In genomic region chr4:91256751-91257150, GRCh38 we compare ENCODE assay signal across 29 cellular contexts.
"Had no signal": no experiment of that assay in that cellular context is flagged by ENCODE, and none has a peak within 500 bp of the region (broad histone marks: within the 10 kb centered on the region; RNA-seq: fewer than 3 reads in every experiment).

No MANE protein-coding gene starts in this region.

- H3K27me3 ChIP-seq: ascending aorta, dorsolateral prefrontal cortex had no signal

- FAIRE-seq: bronchial epithelial cell, frontal cortex had no signal

- H3K27ac Mint-ChIP-seq: activated B cell treated with CpG ODN at 0.5 μM for 24 hours; activated CD4-positive, alpha-beta memory T cell treated with anti-CD3 and anti-CD28 coated beads for 36 hours; activated CD8-positive, alpha-beta memory T cell treated with anti-CD3 and anti-CD28 coated beads, Interleukin-2, amount 10 ng/mL, durations not matched to agents 7 days and 5 days; activated CD8-positive, alpha-beta T cell treated with anti-CD3 and anti-CD28 coated beads, Interleukin-2, amount 10 ng/mL, durations not matched to agents 7 days and 5 days; activated naive CD4-positive, alpha-beta T cell treated with anti-CD3 and anti-CD28 coated beads, Interleukin-2, amount 10 ng/mL, durations not matched to agents 7 days and 5 days; activated naive CD4-positive, alpha-beta T cell treated with anti-CD3 and anti-CD28 coated beads, Interleukin-2, amount 50 U/mL, for 72 hours; activated naive CD8-positive, alpha-beta T cell treated with anti-CD3 and anti-CD28 coated beads, Interleukin-2, amount 10 ng/mL, durations not matched to agents 7 days and 5 days; activated T-cell treated with anti-CD3 and anti-CD28 coated beads, Interleukin-2, amount 50 U/mL, for 72 hours; brain; dendritic cell treated with granulocyte-macrophage colony-stimulating factor and Interleukin-4, amounts not matched to agents 40 ng/mL and 50 ng/mL, for 4 days; endodermal cell had no signal

- ATAC-seq: activated CD4-positive, CD25-positive, alpha-beta regulatory T cell treated with anti-CD3 and anti-CD28 coated beads, Interleukin-2, amount 50 U/mL, for 24 hours; activated CD8-positive, alpha-beta memory T cell treated with anti-CD3 and anti-CD28 coated beads, Interleukin-2, amount 10 ng/mL, durations not matched to agents 7 days and 5 days; activated CD8-positive, alpha-beta T cell treated with anti-CD3 and anti-CD28 coated beads, Interleukin-2, amount 10 ng/mL, durations not matched to agents 7 days and 5 days; activated naive CD4-positive, alpha-beta T cell treated with anti-CD3 and anti-CD28 coated beads, Interleukin-2, amount 50 U/mL, for 72 hours; activated T-cell treated with anti-CD3 and anti-CD28 coated beads, Interleukin-2, amount 50 U/mL, for 72 hours; esophagus mucosa had no signal

- H3K27me3 Mint-ChIP-seq: activated B cell treated with CpG ODN at 0.5 μM for 24 hours; activated CD4-positive, alpha-beta memory T cell treated with anti-CD3 and anti-CD28 coated beads for 36 hours; activated CD8-positive, alpha-beta memory T cell treated with anti-CD3 and anti-CD28 coated beads, Interleukin-2, amount 10 ng/mL, durations not matched to agents 7 days and 5 days; activated naive CD4-positive, alpha-beta T cell treated with anti-CD3 and anti-CD28 coated beads, Interleukin-2, amount 10 ng/mL, durations not matched to agents 7 days and 5 days; activated naive CD8-positive, alpha-beta T cell treated with anti-CD3 and anti-CD28 coated beads, Interleukin-2, amount 10 ng/mL, durations not matched to agents 7 days and 5 days; central memory CD8-positive, alpha-beta T cell; dendritic cell treated with granulocyte-macrophage colony-stimulating factor and Interleukin-4, amounts not matched to agents 40 ng/mL and 50 ng/mL, for 4 days had no signal

- H3K4me3 ChIP-seq: ascending aorta, coronary artery, dorsolateral prefrontal cortex had no signal

- H3K4me3 Mint-ChIP-seq: activated B cell treated with CpG ODN at 0.5 μM for 24 hours; activated CD4-positive, alpha-beta memory T cell treated with anti-CD3 and anti-CD28 coated beads for 36 hours; activated CD8-positive, alpha-beta memory T cell treated with anti-CD3 and anti-CD28 coated beads, Interleukin-2, amount 10 ng/mL, durations not matched to agents 7 days and 5 days; activated CD8-positive, alpha-beta T cell treated with anti-CD3 and anti-CD28 coated beads, Interleukin-2, amount 10 ng/mL, durations not matched to agents 7 days and 5 days; activated naive CD4-positive, alpha-beta T cell treated with anti-CD3 and anti-CD28 coated beads, Interleukin-2, amount 10 ng/mL, durations not matched to agents 7 days and 5 days; activated naive CD8-positive, alpha-beta T cell treated with anti-CD3 and anti-CD28 coated beads, Interleukin-2, amount 10 ng/mL, durations not matched to agents 7 days and 5 days; activated T-cell treated with anti-CD3 and anti-CD28 coated beads, Interleukin-2, amount 50 U/mL, for 72 hours; brain; central memory CD8-positive, alpha-beta T cell; dendritic cell treated with granulocyte-macrophage colony-stimulating factor and Interleukin-4, amounts not matched to agents 40 ng/mL and 50 ng/mL, for 4 days; endodermal cell had no signal

- H3K27ac ChIP-seq: ascending aorta, coronary artery, dorsolateral prefrontal cortex, WERI-Rb-1 had no signal

- H3K36me3 ChIP-seq: ascending aorta, WERI-Rb-1 had no signal

- H3K36me3 Mint-ChIP-seq: activated CD4-positive, alpha-beta memory T cell treated with anti-CD3 and anti-CD28 coated beads for 36 hours; activated CD8-positive, alpha-beta memory T cell treated with anti-CD3 and anti-CD28 coated beads, Interleukin-2, amount 10 ng/mL, durations not matched to agents 7 days and 5 days; activated naive CD4-positive, alpha-beta T cell treated with anti-CD3 and anti-CD28 coated beads, Interleukin-2, amount 10 ng/mL, durations not matched to agents 7 days and 5 days; activated naive CD8-positive, alpha-beta T cell treated with anti-CD3 and anti-CD28 coated beads, Interleukin-2, amount 10 ng/mL, durations not matched to agents 7 days and 5 days; brain had no signal

- H3K9me3 Mint-ChIP-seq: activated naive CD8-positive, alpha-beta T cell treated with anti-CD3 and anti-CD28 coated beads, Interleukin-2, amount 10 ng/mL, durations not matched to agents 7 days and 5 days had no signal

- DNase-seq: activated B cell treated with CpG ODN at 0.5 μM for 24 hours; activated CD4-positive, alpha-beta memory T cell treated with anti-CD3 and anti-CD28 coated beads for 36 hours; activated CD4-positive, alpha-beta T cell treated with anti-CD3 and anti-CD28 coated beads for 48 hours; activated CD8-positive, alpha-beta memory T cell treated with anti-CD3 and anti-CD28 coated beads, Interleukin-2, amount 10 ng/mL, durations not matched to agents 7 days and 5 days; activated CD8-positive, alpha-beta memory T cell treated with anti-CD3 and anti-CD28 coated beads, Interleukin-2, amount 50 U/mL, for 4 hours; activated CD8-positive, alpha-beta T cell treated with anti-CD3 and anti-CD28 coated beads, Interleukin-2, amount 10 ng/mL, durations not matched to agents 7 days and 5 days; activated gamma-delta T cell; activated naive CD4-positive, alpha-beta T cell; activated naive CD4-positive, alpha-beta T cell treated with anti-CD3 and anti-CD28 coated beads, Interleukin-2, amount 10 ng/mL, durations not matched to agents 7 days and 5 days; activated naive CD8-positive, alpha-beta T cell treated with anti-CD3 and anti-CD28 coated beads, Interleukin-2, amount 10 ng/mL, durations not matched to agents 7 days and 5 days; activated T-cell treated with anti-CD3 and anti-CD28 coated beads, Interleukin-2, amount 50 U/mL, for 1 hour; activated T-cell treated with anti-CD3 and anti-CD28 coated beads, Interleukin-2, amount 50 U/mL, for 72 hours; dorsolateral prefrontal cortex; effector memory CD4-positive, alpha-beta T cell; foreskin fibroblast; head of caudate nucleus; T-helper 2 cell; WERI-Rb-1 had no signal

- H3K4me1 Mint-ChIP-seq: activated B cell treated with CpG ODN at 0.5 μM for 24 hours; activated CD8-positive, alpha-beta memory T cell treated with anti-CD3 and anti-CD28 coated beads, Interleukin-2, amount 10 ng/mL, durations not matched to agents 7 days and 5 days; activated naive CD4-positive, alpha-beta T cell treated with anti-CD3 and anti-CD28 coated beads, Interleukin-2, amount 10 ng/mL, durations not matched to agents 7 days and 5 days; activated naive CD8-positive, alpha-beta T cell treated with anti-CD3 and anti-CD28 coated beads, Interleukin-2, amount 10 ng/mL, durations not matched to agents 7 days and 5 days; brain; central memory CD8-positive, alpha-beta T cell; endodermal cell had no signal

- H3K4me1 ChIP-seq: ascending aorta had no signal

- H3K9me3 ChIP-seq: ascending aorta had no signal
